In genomic region chr14:59189822-59190368, GRCh38 we compare ENCODE assay signal across 8 cellular contexts. TPM values are rescaled to one million over a fixed set of nuclear protein-coding genes. Genes with fewer than 3 reads are reported as not detected.
DNase-seq lines count a peak whose midpoint lies in the region; ATAC-seq and TF ChIP-seq lines count a peak whose summit lies in the region.

No MANE protein-coding gene starts in this region.

- peak overlapping the region; percentile 93 for H3K27ac Mint-ChIP-seq in activated T-helper 17 cell treated with anti-CD3 and anti-CD28 coated beads, Interleukin-2, amount 50 U/mL, for 72 hours
- peak overlapping the region; percentile 89 to 96 for H3K27ac Mint-ChIP-seq in natural killer cell
- H3K27ac Mint-ChIP-seq in stimulated activated naive B cell treated with anti-CD40 and anti-IgM and Interleukin-4, amounts not matched to agents 10 μg/mL and 1 μg/mL and 100 μg/mL, for 72 hours, result peak overlapping the region; percentile 79

- H3K27ac ChIP-seq in Peyer's patch, result peak overlapping the region; percentile 93 to 99 (median 98)

- DNase-seq in DMS53 (lab: John Stamatoyannopoulos, UW) (peak; percentile 92), Peyer's patch (peak; percentile 79 to 94 (median 87)), fibroblast of peridontal ligament (ENCODE audit: extremely low read depth) (peak; percentile 93), natural killer cell (peak; percentile 64)
- no peak for DNase-seq in Jurkat, Clone E6-1 (ENCODE audit: low read depth, low spot score)
- peak; percentile 76 for DNase-seq in stimulated activated naive B cell treated with anti-CD40 and anti-IgM and Interleukin-4, amounts not matched to agents 10 μg/mL and 1 μg/mL and 100 μg/mL, for 72 hours

- peak; percentile 54 for ATAC-seq in GM21723 (IDR thresholded peaks at IDR 0.05; ENCODE audit: unreplicated experiment)
- ATAC-seq in activated T-helper 17 cell treated with anti-CD3 and anti-CD28 coated beads, Interleukin-2, amount 50 U/mL, for 72 hours (replicated peaks), result peak; percentile 52
- peak in 1 of 3 donors; percentile 11 for ATAC-seq in natural killer cell
- peak; percentile 44 for ATAC-seq in stimulated activated naive B cell treated with anti-CD40 and anti-IgM and Interleukin-4, amounts not matched to agents 10 μg/mL and 1 μg/mL and 100 μg/mL, for 72 hours (replicated peaks)

- peaks cover under 1% of the 10 kb centered on the region for H3K27me3 Mint-ChIP-seq in activated T-helper 17 cell treated with anti-CD3 and anti-CD28 coated beads, Interleukin-2, amount 50 U/mL, for 72 hours
- peaks cover 7 to 19% of the 10 kb centered on the region in 2 donors for H3K27me3 Mint-ChIP-seq in natural killer cell (ENCODE audit: low read depth in 2 of 2)
- peaks cover under 1 to 5% of the 10 kb centered on the region in 2 donors for H3K27me3 Mint-ChIP-seq in stimulated activated naive B cell treated with anti-CD40 and anti-IgM and Interleukin-4, amounts not matched to agents 10 μg/mL and 1 μg/mL and 100 μg/mL, for 72 hours

- peak overlapping the region; percentile 96 for H3K4me3 Mint-ChIP-seq in activated T-helper 17 cell treated with anti-CD3 and anti-CD28 coated beads, Interleukin-2, amount 50 U/mL, for 72 hours
- peak overlapping the region; percentile 98 for H3K4me3 Mint-ChIP-seq in natural killer cell
- peak overlapping the region; percentile 86 to 99 for H3K4me3 Mint-ChIP-seq in stimulated activated naive B cell treated with anti-CD40 and anti-IgM and Interleukin-4, amounts not matched to agents 10 μg/mL and 1 μg/mL and 100 μg/mL, for 72 hours

- TF ChIP-seq POLR2A in Peyer's patch (IDR thresholded peaks at IDR 0.05), result no peak

- no peaks in the 10 kb centered on the region for H3K36me3 ChIP-seq in Peyer's patch

- intact Hi-C loops in natural killer cell (cut with micrococcal nuclease), result loop anchor here (2.0 to 10.0 kb wide), 3 partner anchors 295 to 1798 kb away; partner anchors contain the start of genes JKAMP, L3HYPDH and NAA30

- H3K9me3 Mint-ChIP-seq in activated T-helper 17 cell treated with anti-CD3 and anti-CD28 coated beads, Interleukin-2, amount 50 U/mL, for 72 hours, result no peaks in the 10 kb centered on the region
- H3K9me3 Mint-ChIP-seq in natural killer cell, result no peaks in the 10 kb centered on the region
- H3K9me3 Mint-ChIP-seq in stimulated activated naive B cell treated with anti-CD40 and anti-IgM and Interleukin-4, amounts not matched to agents 10 μg/mL and 1 μg/mL and 100 μg/mL, for 72 hours, result no peaks in the 10 kb centered on the region

- H3K4me1 ChIP-seq in Peyer's patch, result peaks cover 0 to 16% (median 6%) of the 10 kb centered on the region in 4 donors

- H3K27me3 ChIP-seq in Peyer's patch, result no peaks in the 10 kb centered on the region

- peaks cover 8% of the 10 kb centered on the region for H3K36me3 Mint-ChIP-seq in activated T-helper 17 cell treated with anti-CD3 and anti-CD28 coated beads, Interleukin-2, amount 50 U/mL, for 72 hours (ENCODE audit: low read depth)
- H3K36me3 Mint-ChIP-seq in natural killer cell, result no peaks in the 10 kb centered on the region
- H3K36me3 Mint-ChIP-seq in stimulated activated naive B cell treated with anti-CD40 and anti-IgM and Interleukin-4, amounts not matched to agents 10 μg/mL and 1 μg/mL and 100 μg/mL, for 72 hours, result no peaks in the 10 kb centered on the region

- H3K9me3 ChIP-seq in Peyer's patch, result no peaks in the 10 kb centered on the region

- no peak for TF ChIP-seq CTCF in Peyer's patch (IDR thresholded peaks at IDR 0.05)
- no peak for TF ChIP-seq CTCF in natural killer cell (IDR thresholded peaks at IDR 0.05)

- H3K4me1 Mint-ChIP-seq in activated T-helper 17 cell treated with anti-CD3 and anti-CD28 coated beads, Interleukin-2, amount 50 U/mL, for 72 hours, result peaks cover 14% of the 10 kb centered on the region
- H3K4me1 Mint-ChIP-seq in natural killer cell, result peaks cover 24 to 38% of the 10 kb centered on the region in 2 donors
- H3K4me1 Mint-ChIP-seq in stimulated activated naive B cell treated with anti-CD40 and anti-IgM and Interleukin-4, amounts not matched to agents 10 μg/mL and 1 μg/mL and 100 μg/mL, for 72 hours, result peaks cover 12 to 24% of the 10 kb centered on the region in 2 donors

- H3K4me3 ChIP-seq in Jurkat, Clone E6-1 (ENCODE audit: low read length), result peak overlapping the region; percentile 83
- H3K4me3 ChIP-seq in Peyer's patch, result peak overlapping the region; percentile 81 to 93 (median 86)

RNA-seq across cellular contexts. Expression of gene DAAM1, which starts 1.4 kb away (rescaled TPM):
- 12.0 TPM for polyA plus RNA-seq in Jurkat, Clone E6-1 (2012; ENCODE audit: insufficient read depth, insufficient read length)
- total RNA-seq in Peyer's patch, result 100 to 1,000 TPM in 1 of 4 donors, 10 to 100 TPM in 3; 17.7 to 110 (median 61.7) TPM
- total RNA-seq in activated T-helper 17 cell treated with anti-CD3 and anti-CD28 coated beads, Interleukin-2, amount 50 U/mL, for 72 hours, result 10 to 100 TPM; 10.5 to 13.8 TPM
- total RNA-seq in natural killer cell, result 10 to 100 TPM; 10.9 to 31.4 (median 12.6) TPM
